8 cellular contexts compared by ENCODE assay signal in genomic region chr18:79400091-79400590, GRCh38. TPM values are rescaled to one million over a fixed set of nuclear protein-coding genes. Genes with fewer than 3 reads are reported as not detected.
DNase-seq lines count a peak whose midpoint lies in the region; ATAC-seq lines count a peak whose summit lies in the region.

No MANE protein-coding gene starts in this region.

- H3K36me3 Mint-ChIP-seq in activated CD4-positive, alpha-beta T cell treated with anti-CD3 and anti-CD28 coated beads for 36 hours (ENCODE audit: low read depth) = peaks cover 54% of the 10 kb centered on the region
- peaks cover 36% of the 10 kb centered on the region for H3K36me3 Mint-ChIP-seq in effector memory CD8-positive, alpha-beta T cell (ENCODE audit: insufficient read depth)

- ATAC-seq in HG02759 (IDR thresholded peaks at IDR 0.05; ENCODE audit: unreplicated experiment) = peak; percentile 33
- no peak for ATAC-seq in activated CD4-positive, alpha-beta T cell treated with anti-CD3 and anti-CD28 coated beads for 36 hours
- peak; percentile 35 for ATAC-seq in effector memory CD8-positive, alpha-beta T cell (replicated peaks)
- ATAC-seq in GM18502 (IDR thresholded peaks at IDR 0.05; ENCODE audit: poor library complexity, unreplicated experiment) = no peak

- H3K4me1 ChIP-seq in mucosa of rectum (ENCODE audit: control insufficient read depth in 2 of 2, insufficient read depth in 2 of 2, low read length in 2 of 2) = peaks cover 4 to 13% of the 10 kb centered on the region in 2 donors
- peaks cover 16% of the 10 kb centered on the region for H3K4me1 ChIP-seq in thymus (ENCODE audit: control insufficient read depth, insufficient read depth, low read length)

- peaks cover 3 to 17% of the 10 kb centered on the region in 2 donors for H3K27me3 ChIP-seq in mucosa of rectum (ENCODE audit: control insufficient read depth in 2 of 2, insufficient read depth in 2 of 2, low read length in 2 of 2)
- H3K27me3 ChIP-seq in thymus (ENCODE audit: control insufficient read depth, insufficient read depth) = peaks cover 37% of the 10 kb centered on the region

- WGBS in thymus = 1% methylated on average over 71 of the region's 71 CpGs

- H3K27ac ChIP-seq in mucosa of rectum (ENCODE audit: low read depth in 2 of 2, low read length in 2 of 2) (peak overlapping the region; percentile 63 to 68), thymus (ENCODE audit: low read depth) (peak overlapping the region; percentile 91)

- H3K9me3 ChIP-seq in mucosa of rectum (ENCODE audit: control insufficient read depth in 2 of 2, low read length in 2 of 2) = no peaks in the 10 kb centered on the region
- H3K9me3 ChIP-seq in thymus (ENCODE audit: control insufficient read depth) = no peaks in the 10 kb centered on the region

- no peak overlapping the region for H3K27ac Mint-ChIP-seq in activated CD4-positive, alpha-beta T cell treated with anti-CD3 and anti-CD28 coated beads for 36 hours
- H3K27ac Mint-ChIP-seq in effector memory CD8-positive, alpha-beta T cell = no peak overlapping the region

- POLR2A ChIA-PET in activated CD4-positive, alpha-beta T cell treated with anti-CD3 and anti-CD28 coated beads for 36 hours (lab: Charles Lee) = interaction anchor here (0.5 to 1.8 kb wide), 3 partner anchors 22 to 585 kb away, joined by 3 to 13 read pairs (median 5); no protein-coding TSS in a partner anchor

- CTCF ChIA-PET in activated CD4-positive, alpha-beta T cell treated with anti-CD3 and anti-CD28 coated beads for 36 hours (lab: Charles Lee) = no interaction called here

- no peaks in the 10 kb centered on the region for H3K36me3 ChIP-seq in mucosa of rectum (ENCODE audit: control insufficient read depth in 2 of 2, insufficient read depth in 2 of 2, low read length in 2 of 2)
- H3K36me3 ChIP-seq in thymus (ENCODE audit: control insufficient read depth, insufficient read depth) = no peaks in the 10 kb centered on the region

- H3K9ac ChIP-seq in mucosa of rectum (ENCODE audit: low read depth in 1 of 2, low read length in 2 of 2) = no peak overlapping the region

- DNase-seq in CD1c-positive myeloid dendritic cell (ENCODE audit: extremely low spot score) = peak; percentile 68
- DNase-seq in activated CD4-positive, alpha-beta T cell treated with anti-CD3 and anti-CD28 coated beads for 36 hours = peak; percentile 86
- DNase-seq in effector memory CD8-positive, alpha-beta T cell = peak in 1 of 3 experiments; percentile 46
- DNase-seq in AML-193 (lab: John Stamatoyannopoulos, UW) = no peak

- H3K4me3 Mint-ChIP-seq in activated CD4-positive, alpha-beta T cell treated with anti-CD3 and anti-CD28 coated beads for 36 hours = peak overlapping the region; percentile 83
- peak overlapping the region; percentile 83 to 93 for H3K4me3 Mint-ChIP-seq in effector memory CD8-positive, alpha-beta T cell

- peaks cover 45% of the 10 kb centered on the region for H3K4me1 Mint-ChIP-seq in activated CD4-positive, alpha-beta T cell treated with anti-CD3 and anti-CD28 coated beads for 36 hours
- H3K4me1 Mint-ChIP-seq in effector memory CD8-positive, alpha-beta T cell (ENCODE audit: low read depth in 2 of 2) = peaks cover 38 to 43% of the 10 kb centered on the region in 2 donors

- H3K9me3 Mint-ChIP-seq in activated CD4-positive, alpha-beta T cell treated with anti-CD3 and anti-CD28 coated beads for 36 hours (ENCODE audit: low read depth) = no peaks in the 10 kb centered on the region
- no peaks in the 10 kb centered on the region for H3K9me3 Mint-ChIP-seq in effector memory CD8-positive, alpha-beta T cell

- peak overlapping the region; percentile 37 to 56 for H3K4me3 ChIP-seq in mucosa of rectum (ENCODE audit: low read length in 2 of 2)
- H3K4me3 ChIP-seq in thymus (ENCODE audit: low read length) = peak overlapping the region; percentile 92

- no peaks in the 10 kb centered on the region for H3K27me3 Mint-ChIP-seq in activated CD4-positive, alpha-beta T cell treated with anti-CD3 and anti-CD28 coated beads for 36 hours
- no peaks in the 10 kb centered on the region for H3K27me3 Mint-ChIP-seq in effector memory CD8-positive, alpha-beta T cell

- intact Hi-C loops in activated CD4-positive, alpha-beta T cell treated with anti-CD3 and anti-CD28 coated beads for 36 hours (cut with DNase I, micrococcal nuclease) = loop anchor here in 1 of 2 experiments (5.0 kb wide), 1 partner anchor 552 kb away; the partner anchor contains the start of gene SLC66A2

RNA-seq across cellular contexts. Expression of gene NFATC1, which starts 4.4 kb away (rescaled TPM):
- 100 to 1,000 TPM in 1 of 2 experiments, 10 to 100 TPM in 1; 96.0 to 104 TPM for total RNA-seq in activated CD4-positive, alpha-beta T cell treated with anti-CD3 and anti-CD28 coated beads for 36 hours
- 23.8 TPM for polyA plus RNA-seq in thymus

Comparison
In these comparisons a context has a peak if more than half of its experiments do, and no peak if none do; other contexts are left out.
1. DNase-seq: peak in CD1c-positive myeloid dendritic cell (single experiment) and activated CD4-positive, alpha-beta T cell treated with anti-CD3 and anti-CD28 coated beads for 36 hours (single experiment); none in AML-193 (0 of 2).
2. ATAC-seq: peak in HG02759 (single experiment) and effector memory CD8-positive, alpha-beta T cell (single experiment); none in activated CD4-positive, alpha-beta T cell treated with anti-CD3 and anti-CD28 coated beads for 36 hours (single experiment) and GM18502 (single experiment).